8 cellular contexts compared by ENCODE assay signal in genomic region chr6:117906905-117907599, GRCh38. TPM values are rescaled to one million over a fixed set of nuclear protein-coding genes. Genes with fewer than 3 reads are reported as not detected.
DNase-seq lines count a peak whose midpoint lies in the region; ATAC-seq, FAIRE-seq and TF ChIP-seq lines count a peak whose summit lies in the region.

SLC35F1 (plus strand) TSS chr6:117907264.

- FAIRE-seq in astrocyte (lab: Jason Lieb, UNC) = no peak

- H3K4me2 ChIP-seq in astrocyte (ENCODE audit: low read length) = peak within 1 kb of the TSS; percentile 83

- no peak for TF ChIP-seq CTCF in astrocyte (IDR thresholded peaks at IDR 0.05; ENCODE audit: insufficient read depth, low read depth, low read length)
- no peak for TF ChIP-seq CTCF in sigmoid colon (IDR thresholded peaks at IDR 0.05)
- no peak for TF ChIP-seq CTCF in HFFc6 (IDR thresholded peaks at IDR 0.05)

- DNase-seq in AG20443 (ENCODE audit: low spot score) (peak; percentile 77), NCI-H748 treated with DMSO at 0.1 percent for 48 hours (lab: John Stamatoyannopoulos, UW) (peak; percentile 8), astrocyte (ENCODE audit: low read depth) (peak; percentile 12), iPS DF 6.9 (ENCODE audit: low read depth, low spot score) (peak; percentile 43), sigmoid colon (no peak), HFFc6 (no peak)

- H3K27me3 Mint-ChIP-seq in astrocyte (ENCODE audit: low read depth, unreplicated experiment) (peaks cover 3% of the 10 kb centered on the region), HFFc6 (ENCODE audit: insufficient read depth) (peaks cover 3% of the 10 kb centered on the region; the same call in 1 of the 2 replicates)

- H3K4me3 Mint-ChIP-seq in astrocyte (ENCODE audit: unreplicated experiment) (peak within 1 kb of the TSS; percentile 88), HFFc6 (no peak within 1 kb of the TSS)

- ATAC-seq in GM18519 (IDR thresholded peaks at IDR 0.05; ENCODE audit: low FRiP score, unreplicated experiment) (peak; percentile 50), HG03060 (IDR thresholded peaks at IDR 0.05; ENCODE audit: low read depth, unreplicated experiment) (peak; percentile 15)

- H3K9me3 ChIP-seq in astrocyte (ENCODE audit: insufficient read depth, low read depth, low read length) (no peaks in the 10 kb centered on the region), iPS DF 6.9 (ENCODE audit: control insufficient read depth, insufficient read depth, low read length) (no peaks in the 10 kb centered on the region), sigmoid colon (no peaks in the 10 kb centered on the region)

- intact Hi-C loops in sigmoid colon (cut with DNase I) = no loop called here

- TF ChIP-seq EP300 in sigmoid colon (IDR thresholded peaks at IDR 0.05) = no peak

- no peaks in the 10 kb centered on the region for H3K79me2 ChIP-seq in astrocyte (ENCODE audit: insufficient read depth, low read length)

- TF ChIP-seq POLR2A in sigmoid colon (IDR thresholded peaks at IDR 0.05) = no peak

- H3K4me1 ChIP-seq in astrocyte (ENCODE audit: insufficient read depth, low read length) (no peaks in the 10 kb centered on the region), iPS DF 6.9 (ENCODE audit: control insufficient read depth, insufficient read depth, low read length) (no peaks in the 10 kb centered on the region), sigmoid colon (peaks cover 0 to 20% (median 17%) of the 10 kb centered on the region in 4 donors)

- no peaks in the 10 kb centered on the region for H3K4me1 Mint-ChIP-seq in astrocyte (ENCODE audit: low read depth, unreplicated experiment)
- H3K4me1 Mint-ChIP-seq in HFFc6 (ENCODE audit: low read depth) = no peaks in the 10 kb centered on the region

- H3K36me3 Mint-ChIP-seq in astrocyte (ENCODE audit: low read depth, unreplicated experiment) (no peaks in the 10 kb centered on the region), HFFc6 (ENCODE audit: low read depth) (no peaks in the 10 kb centered on the region; the same call in 1 of the 2 replicates)

- H3K9me3 Mint-ChIP-seq in astrocyte (ENCODE audit: unreplicated experiment) (no peaks in the 10 kb centered on the region), HFFc6 (peaks cover 17% of the 10 kb centered on the region)

- H3K4me3 ChIP-seq in astrocyte (ENCODE audit: insufficient read depth, low read depth, low read length) (peak within 1 kb of the TSS; percentile 55), iPS DF 6.9 (ENCODE audit: low read length) (peak within 1 kb of the TSS; percentile 87; the same call in 1 of the 2 replicates), sigmoid colon (peak within 1 kb of the TSS; percentile 31 to 63 (median 56))

- WGBS in iPS DF 6.9 (ENCODE audit: insufficient coverage, insufficient read length) = no CpG with 5 or more reads among the region's 88 CpGs
- 1% methylated on average over 88 of the region's 88 CpGs for WGBS in sigmoid colon, 2 donors

- H2AFZ ChIP-seq in astrocyte (ENCODE audit: low read depth, low read length) = peak within 1 kb of the TSS; percentile 63

- no peaks in the 10 kb centered on the region for H4K20me1 ChIP-seq in astrocyte (ENCODE audit: insufficient read depth, low read length)

- H3K27ac ChIP-seq in astrocyte (ENCODE audit: low read depth, low read length) (no peak within 1 kb of the TSS), iPS DF 6.9 (ENCODE audit: low read length) (no peak within 1 kb of the TSS), sigmoid colon (peak within 1 kb of the TSS; percentile 32 to 57 (median 37))

- H3K27me3 ChIP-seq in astrocyte (ENCODE audit: insufficient read depth, low read length) (peaks cover 24% of the 10 kb centered on the region), iPS DF 6.9 (ENCODE audit: control insufficient read depth, insufficient read depth, low read length) (peaks cover 4% of the 10 kb centered on the region; the same call in 1 of the 2 replicates), sigmoid colon (peaks cover 10 to 58% (median 28%) of the 10 kb centered on the region in 3 donors)

- H3K27ac Mint-ChIP-seq in astrocyte (ENCODE audit: unreplicated experiment) = no peak within 1 kb of the TSS
- no peak within 1 kb of the TSS for H3K27ac Mint-ChIP-seq in HFFc6

- H3K9ac ChIP-seq in astrocyte (ENCODE audit: low read length) = no peak within 1 kb of the TSS

- H3K36me3 ChIP-seq in astrocyte (ENCODE audit: insufficient read depth, low read length) = no peaks in the 10 kb centered on the region
- H3K36me3 ChIP-seq in iPS DF 6.9 (ENCODE audit: control insufficient read depth, insufficient read depth, low read length) = no peaks in the 10 kb centered on the region
- H3K36me3 ChIP-seq in sigmoid colon = no peaks in the 10 kb centered on the region

RNA-seq across cellular contexts. Expression of gene SLC35F1, which starts in this region (rescaled TPM):
- 0.72 and 1.0 TPM in 2 replicates for total RNA-seq in astrocyte
- 1 to 10 TPM; 3.8 to 8.9 (median 4.4) TPM for total RNA-seq in sigmoid colon
- under 1 TPM in 2 of 3 donors, not detected in 1; under 0.01 to 0.66 TPM for polyA plus RNA-seq in sigmoid colon
- total RNA-seq in HFFc6 (2021; fragmentation: NEBNext Ultra II Directional; extraction: Animal tissue kit (Norgen Biotek cat#: 25700)) = not detected

Comparison
In these comparisons a context has a peak if more than half of its experiments do, and no peak if none do; other contexts are left out.
1. DNase-seq: peak in AG20443 (single experiment), NCI-H748 treated with DMSO at 0.1 percent for 48 hours (single experiment), astrocyte (single experiment) and iPS DF 6.9 (single experiment); none in sigmoid colon (single experiment) and HFFc6 (single experiment).
2. H3K27ac ChIP-seq: peak in sigmoid colon (4 of 4); none in astrocyte (single experiment) and iPS DF 6.9 (single experiment).
3. Peak in every context shown above with its lines, with median percentiles within 50 percentile points of each other: H3K4me3 ChIP-seq.